22 cellular contexts compared by ENCODE assay signal in genomic region chr3:47134311-47134710, GRCh38.
"Had no signal": no experiment of that assay in that cellular context is flagged by ENCODE, and none has a peak within 500 bp of the region (broad histone marks: within the 10 kb centered on the region; RNA-seq: fewer than 3 reads in every experiment).

No MANE protein-coding gene starts in this region.

- H3K27ac Mint-ChIP-seq: activated CD4-positive, alpha-beta T cell treated with anti-CD3 and anti-CD28 coated beads for 36 hours had no signal

- H3K4me3 ChIP-seq: breast epithelium, esophagus muscularis mucosa, heart right ventricle, lower lobe of right lung, pancreas, prostate gland, testis, transverse colon had no signal

- H3K9me3 Mint-ChIP-seq: activated naive CD4-positive, alpha-beta T cell treated with anti-CD3 and anti-CD28 coated beads, Interleukin-2, amount 10 ng/mL, durations not matched to agents 7 days and 5 days had no signal

- FAIRE-seq: colon, pancreas had no signal

- DNase-seq: activated CD4-positive, alpha-beta T cell treated with anti-CD3 and anti-CD28 coated beads for 36 hours; activated CD4-positive, alpha-beta T cell treated with anti-CD3 and anti-CD28 coated beads, Interleukin-2, amount 50 U/mL, for 4 hours; activated CD4-positive, CD25-positive, alpha-beta regulatory T cell; activated effector memory CD4-positive, alpha-beta T cell treated with Interleukin-2 at 50 U/mL for 16 hours; activated naive CD4-positive, alpha-beta T cell treated with anti-CD3 and anti-CD28 coated beads, Interleukin-2, amount 10 ng/mL, durations not matched to agents 7 days and 5 days; activated T-cell treated with anti-CD3 and anti-CD28 coated beads for 4 hours; effector CD4-positive, alpha-beta T cell; foreskin keratinocyte; heart right ventricle; lower lobe of right lung; mesenchymal stem cell; nucleus accumbens; pancreas; stimulated activated CD4-positive, alpha-beta T cell treated with anti-CD3 and anti-CD28 coated beads, Interleukin-15, amount 100 ng/mL, for 24 hours; stimulated activated CD4-positive, alpha-beta T cell treated with anti-CD3 and anti-CD28 coated beads, Interleukin-2, amount 100 ng/mL, for 24 hours; stimulated activated naive CD4-positive, alpha-beta T cell; testis; transverse colon had no signal

- H3K27ac ChIP-seq: breast epithelium, esophagus muscularis mucosa, foreskin keratinocyte, heart right ventricle, lower lobe of right lung, pancreas, prostate gland, testis, transverse colon had no signal

- H3K27me3 Mint-ChIP-seq: activated CD4-positive, alpha-beta T cell treated with anti-CD3 and anti-CD28 coated beads for 36 hours; activated naive CD4-positive, alpha-beta T cell treated with anti-CD3 and anti-CD28 coated beads, Interleukin-2, amount 10 ng/mL, durations not matched to agents 7 days and 5 days had no signal

- H3K4me1 ChIP-seq: breast epithelium had no signal

- H3K9me3 ChIP-seq: breast epithelium, esophagus muscularis mucosa, heart right ventricle, lower lobe of right lung, pancreas, prostate gland, testis, transverse colon had no signal

- ATAC-seq: activated CD4-positive, alpha-beta T cell treated with anti-CD3 and anti-CD28 coated beads for 36 hours; foreskin keratinocyte; lower lobe of right lung had no signal

- H3K36me3 ChIP-seq: breast epithelium, esophagus muscularis mucosa, heart right ventricle, lower lobe of right lung, pancreas, prostate gland, transverse colon had no signal

- H3K4me3 Mint-ChIP-seq: activated CD4-positive, alpha-beta T cell treated with anti-CD3 and anti-CD28 coated beads for 36 hours; activated naive CD4-positive, alpha-beta T cell treated with anti-CD3 and anti-CD28 coated beads, Interleukin-2, amount 10 ng/mL, durations not matched to agents 7 days and 5 days had no signal

- H3K27me3 ChIP-seq: breast epithelium, esophagus muscularis mucosa, foreskin keratinocyte, heart right ventricle, pancreas, testis, transverse colon had no signal
